15 cellular contexts compared by ENCODE assay signal in genomic region chr17:15233971-15234370, GRCh38. TPM values are rescaled to one million over a fixed set of nuclear protein-coding genes. Genes with fewer than 3 reads are reported as not detected.
DNase-seq lines count a peak whose midpoint lies in the region; ATAC-seq, FAIRE-seq and TF ChIP-seq lines count a peak whose summit lies in the region.
"Had no signal": no experiment of that assay in that cellular context is flagged by ENCODE, and none has a peak within 500 bp of the region (broad histone marks: within the 10 kb centered on the region; RNA-seq: fewer than 3 reads in every experiment).

No MANE protein-coding gene starts in this region.

- no peak overlapping the region for H3K4me3 Mint-ChIP-seq in MCF 10A (ENCODE audit: unreplicated experiment)
- H3K4me3 Mint-ChIP-seq: HFFc6 had no signal

- H3K27me3 ChIP-seq in heart right ventricle = no peaks in the 10 kb centered on the region
- H3K27me3 ChIP-seq in dorsolateral prefrontal cortex = no peaks in the 10 kb centered on the region
- H3K27me3 ChIP-seq in lung (ENCODE audit: control insufficient read depth, insufficient read depth) = no peaks in the 10 kb centered on the region
- H3K27me3 ChIP-seq in vagina = no peaks in the 10 kb centered on the region
- H3K27me3 ChIP-seq: BLaER1 had no signal

- no peaks in the 10 kb centered on the region for H3K27me3 Mint-ChIP-seq in MCF 10A (ENCODE audit: insufficient read depth, unreplicated experiment)

- H3K9me3 ChIP-seq in heart right ventricle = no peaks in the 10 kb centered on the region
- no peaks in the 10 kb centered on the region for H3K9me3 ChIP-seq in lung (ENCODE audit: control insufficient read depth in 2 of 2, insufficient read depth in 1 of 2, low read length in 1 of 2)
- H3K9me3 ChIP-seq in vagina = no peaks in the 10 kb centered on the region
- H3K9me3 ChIP-seq: BLaER1 had no signal

- peaks cover 0 to 100% (median 73%) of the 10 kb centered on the region in 9 donors for H3K36me3 ChIP-seq in heart right ventricle
- H3K36me3 ChIP-seq in lung (ENCODE audit: control insufficient read depth in 2 of 2, insufficient read depth in 2 of 2, low read length in 2 of 2) = peaks cover 34 to 38% of the 10 kb centered on the region in 2 donors
- peaks cover 0 to 84% of the 10 kb centered on the region in 2 donors for H3K36me3 ChIP-seq in vagina
- H3K36me3 ChIP-seq: BLaER1 had no signal

- H3K4me1 ChIP-seq in heart right ventricle = peaks cover 13 to 89% (median 70%) of the 10 kb centered on the region in 9 donors
- H3K4me1 ChIP-seq in lung (ENCODE audit: control insufficient read depth in 2 of 2, insufficient read depth in 2 of 2, low read length in 2 of 2) = peaks cover 13 to 29% of the 10 kb centered on the region in 2 donors
- H3K4me1 ChIP-seq in vagina = peaks cover 56% of the 10 kb centered on the region

- 91 to 92% methylated on average over 7 of the region's 7 CpGs for WGBS in heart right ventricle, 2 donors
- WGBS in lung, 2 donors = 92 to 97% methylated on average over 7 of the region's 7 CpGs

- FAIRE-seq in HTR-8/SVneo (lab: Jason Lieb, UNC) = no peak

- CTCF ChIA-PET in MCF 10A (lab: Yijun Ruan, JAX) = interaction anchor here (0.6 to 2.7 kb wide), 7 partner anchors 23 to 269 kb away, joined by 3 to 14 read pairs (median 4); no protein-coding TSS in a partner anchor

- no peaks in the 10 kb centered on the region for H3K9me3 Mint-ChIP-seq in MCF 10A (ENCODE audit: unreplicated experiment)
- H3K9me3 Mint-ChIP-seq: HFFc6 had no signal

- no peak for TF ChIP-seq POLR2A in vagina (IDR thresholded peaks at IDR 0.05)

- DNase-seq in heart right ventricle (no peak), left cardiac atrium (no peak), dorsolateral prefrontal cortex (no peak), lung (ENCODE audit: low spot score) (no peak), substantia nigra (lab: John Stamatoyannopoulos, UW) (no peak), MCF 10A (ENCODE audit: unreplicated experiment) (no peak), vagina (ENCODE audit: extremely low spot score in 2 of 2) (no peak), HTR-8/SVneo (ENCODE audit: insufficient read length, low spot score) (no peak)
- DNase-seq: 8988T, AML-193, DMS53, GF-D8, HCEC 1CT, HFFc6 had no signal

- peak overlapping the region in 6 of 10 donors; percentile 35 to 71 (median 67) for H3K27ac ChIP-seq in heart right ventricle
- peak overlapping the region in 52 of 59 donors; percentile 11 to 96 (median 90) for H3K27ac ChIP-seq in dorsolateral prefrontal cortex
- H3K27ac ChIP-seq in lung (ENCODE audit: low read depth in 1 of 2, low read length in 1 of 2) = peak overlapping the region; percentile 43 to 54
- H3K27ac ChIP-seq in substantia nigra (ENCODE audit: low read depth, low read length, poor library complexity, severe bottlenecking) = peak overlapping the region; percentile 87
- H3K27ac ChIP-seq in vagina = no peak overlapping the region
- H3K27ac ChIP-seq: BLaER1 had no signal

- H3K27ac Mint-ChIP-seq in MCF 10A (ENCODE audit: low read depth, unreplicated experiment) = no peak overlapping the region

- ATAC-seq in heart right ventricle = no peak
- ATAC-seq in left cardiac atrium = no peak
- ATAC-seq in lung (ENCODE audit: insufficient read depth, low FRiP score) = no peak

- TF ChIP-seq CTCF in heart right ventricle (IDR thresholded peaks at IDR 0.05) = no peak
- no peak for TF ChIP-seq CTCF in dorsolateral prefrontal cortex (IDR thresholded peaks at IDR 0.05 in 54 of 56, conservative IDR thresholded peaks at IDR 0.05 in 2 of 56; ENCODE audit: low read depth in 1 of 56, partially characterized antibody in 56 of 56)
- no peak for TF ChIP-seq CTCF in lung (IDR thresholded peaks at IDR 0.05; ENCODE audit: control extremely low read depth, extremely low read depth)
- no peak for TF ChIP-seq CTCF in MCF 10A (IDR thresholded peaks at IDR 0.05; ENCODE audit: unreplicated experiment)
- no peak for TF ChIP-seq CTCF in vagina (IDR thresholded peaks at IDR 0.05)

- BruUV-seq in MCF 10A (replicated peaks; lab: Mats Ljungman, UMichigan) = no TSS peak

- H3K4me1 Mint-ChIP-seq in MCF 10A (ENCODE audit: insufficient read depth, unreplicated experiment) = no peaks in the 10 kb centered on the region

- H3K4me3 ChIP-seq in heart right ventricle (no peak overlapping the region), dorsolateral prefrontal cortex (no peak overlapping the region), lung (no peak overlapping the region), vagina (no peak overlapping the region)
- H3K4me3 ChIP-seq: BLaER1 had no signal

- POLR2A ChIA-PET in MCF 10A (lab: Yijun Ruan, JAX) = no interaction called here

- intact Hi-C loops in heart right ventricle (cut with DNase I) = loop anchor here in 1 of 10 donors (10.0 kb wide), 1 partner anchor 59 kb away; no protein-coding TSS in a partner anchor
- intact Hi-C loops in left cardiac atrium (cut with DNase I) = no loop called here
- intact Hi-C loops in dorsolateral prefrontal cortex (cut with DNase I) = loop anchor here in 1 of 2 donors (2.0 kb wide), 1 partner anchor 27 kb away; no protein-coding TSS in a partner anchor
- intact Hi-C loops in MCF 10A (cut with micrococcal nuclease) = no loop called here
- intact Hi-C loops in vagina (cut with DNase I) = no loop called here

- H3K36me3 Mint-ChIP-seq in MCF 10A (ENCODE audit: insufficient read depth, unreplicated experiment) = no peaks in the 10 kb centered on the region

RNA-seq across cellular contexts. Expression of gene PMP22, which starts 31.2 kb away (rescaled TPM):
- total RNA-seq in heart right ventricle (100 to 1,000 TPM in 9 of 10 donors, 10 to 100 TPM in 1; 99.1 to 241 (median 158) TPM), left cardiac atrium (100 to 1,000 TPM; 133 to 163 TPM), dorsolateral prefrontal cortex (100 to 1,000 TPM in 76 of 120 experiments, 10 to 100 TPM in 44; 40.1 to 373 (median 122) TPM), lung (100 to 1,000 TPM; 113 to 163 TPM), MCF 10A (2022) (0.44 and 1.1 TPM in 2 replicates), vagina (246 TPM)
- polyA plus RNA-seq in heart right ventricle (100 to 1,000 TPM in 1 of 2 donors, 10 to 100 TPM in 1; 62.0 to 178 TPM), lung (100 to 1,000 TPM in 1 of 2 donors, 10 to 100 TPM in 1; 78.1 to 168 TPM)

Comparison
In these comparisons a context has a peak if more than half of its experiments do, and no peak if none do; other contexts are left out.
1. RNA of gene PMP22, which starts 31.2 kb away (total RNA-seq): 246 TPM in vagina (single experiment), 133 to 163 TPM in left cardiac atrium, 113 to 163 TPM in lung, 99.1 to 241 TPM in heart right ventricle and 40.1 to 373 TPM in dorsolateral prefrontal cortex; 0.44 to 1.1 TPM in MCF 10A; every median in the first group is over 10 times any median in the second.